ENCODE assay signal across 8 cellular contexts in genomic region chr6:30672445-30673253, GRCh38.
A peak's percentile ranks its signal among the peaks of the same experiment; 100 is the strongest.
DNase-seq lines count a peak whose midpoint lies in the region; ATAC-seq and TF ChIP-seq lines count a peak whose summit lies in the region.

Gene DHX16 (minus strand): TSS chr6:30673006. CDS start chr6:30672841, 165 bp downstream.

- peak; percentile 83 for TF ChIP-seq POLR2A in GM18951 (IDR thresholded peaks at IDR 0.05; ENCODE audit: extremely low read depth, insufficient read depth, insufficient read length)

- in situ Hi-C loops in GM18951 (cut with MboI; ENCODE audit: low sequenced_read_pairs, unreplicated experiment), result loop anchor here (5.0 kb wide), 1 partner anchor 55 kb away; no protein-coding TSS in a partner anchor

- DNase-seq in AG09319 (ENCODE audit: extremely low read depth, low read depth) (peak; percentile 95), NCI-H510A treated with DMSO at 0.1 percent for 48 hours (lab: John Stamatoyannopoulos, UW) (peak; percentile 97), kidney tubule cell (ENCODE audit: low spot score) (peak; percentile 97)
- DNase-seq in activated CD4-positive, alpha-beta T cell treated with anti-CD3 and anti-CD28 coated beads for 4 hours, result peak; percentile 90 to 94
- DNase-seq in stimulated activated CD4-positive, alpha-beta T cell treated with anti-CD3 and anti-CD28 coated beads, Interleukin-1b, Interleukin-23, amount 100 ng/mL, for 24 hours (ENCODE audit: low read depth in 4 of 4, low spot score in 1 of 4), result peak; percentile 73 to 88 (median 81)

- H3K27ac ChIP-seq in cingulate gyrus (ENCODE audit: low read depth, low read length), result peak within 1 kb of the TSS; percentile 44

- ATAC-seq in HG03354 (IDR thresholded peaks at IDR 0.05; ENCODE audit: poor library complexity, severe bottlenecking, unreplicated experiment), result peak; percentile 75

- TF ChIP-seq CTCF in AG09319 (IDR thresholded peaks at IDR 0.05; ENCODE audit: low read depth, low read length), result peak; percentile 88

Comparison
In these comparisons a context has a peak if more than half of its experiments do, and no peak if none do; other contexts are left out.
1. Peak in every context shown above with its lines: DNase-seq, ATAC-seq and H3K27ac ChIP-seq.